ENCODE assay signal across 24 cellular contexts in the genomic region with DNA sequence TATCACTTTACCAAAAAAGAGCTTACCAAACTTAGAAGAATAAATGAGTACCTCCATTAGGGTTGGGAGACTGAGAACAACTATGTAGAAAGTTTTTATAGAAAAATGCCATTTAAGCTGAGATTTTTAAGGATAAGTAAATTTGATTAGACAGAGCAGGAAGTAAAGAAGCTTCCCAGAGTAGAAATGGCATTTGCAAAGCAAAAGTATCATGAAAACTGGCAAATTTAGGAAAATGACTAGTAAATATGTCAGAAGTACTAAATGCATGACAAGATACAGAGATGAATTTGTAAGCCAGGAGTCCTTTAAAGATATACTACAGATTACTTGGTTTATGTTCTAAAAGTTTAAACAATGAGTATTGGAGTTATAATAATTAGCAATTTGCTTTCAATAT.
"Had no signal": no experiment of that assay in that cellular context is flagged by ENCODE, and none has a peak within 500 bp of the region (broad histone marks: within the 10 kb centered on the region; RNA-seq: fewer than 3 reads in every experiment).

No MANE protein-coding gene starts in this region.

- H3K27ac ChIP-seq: colonic mucosa, coronary artery, dorsolateral prefrontal cortex, epithelial cell of prostate, esophagus muscularis mucosa, esophagus squamous epithelium, foreskin keratinocyte, gastrocnemius medialis, gastroesophageal sphincter, heart left ventricle, heart right ventricle had no signal

- H3K27me3 ChIP-seq: colonic mucosa, esophagus muscularis mucosa, esophagus squamous epithelium, foreskin keratinocyte, gastrocnemius medialis, gastroesophageal sphincter, heart left ventricle, heart right ventricle had no signal

- ATAC-seq: effector memory CD8-positive, alpha-beta T cell; esophagus mucosa; foreskin keratinocyte; gastrocnemius medialis; gastroesophageal sphincter; heart left ventricle; heart right ventricle had no signal

- H3K4me1 ChIP-seq: colonic mucosa, esophagus muscularis mucosa, esophagus squamous epithelium, foreskin keratinocyte, gastrocnemius medialis, gastroesophageal sphincter, heart left ventricle, heart right ventricle had no signal

- H3K4me3 ChIP-seq: colonic mucosa, coronary artery, dorsolateral prefrontal cortex, esophagus muscularis mucosa, esophagus squamous epithelium, gastrocnemius medialis, gastroesophageal sphincter, heart left ventricle, heart right ventricle had no signal

- DNase-seq: colonic mucosa; cortex of kidney; dermis blood vessel endothelial cell; dorsolateral prefrontal cortex; effector CD4-positive, alpha-beta T cell; effector CD8-positive, alpha-beta T cell; effector memory CD4-positive, alpha-beta T cell; effector memory CD8-positive, alpha-beta T cell; endodermal cell; erythroblast; esophagus squamous epithelium; foreskin fibroblast; foreskin keratinocyte; foreskin melanocyte; gastrocnemius medialis; glutamatergic neuron; head of caudate nucleus; heart left ventricle; heart right ventricle had no signal

- H3K36me3 ChIP-seq: colonic mucosa, esophagus muscularis mucosa, esophagus squamous epithelium, gastrocnemius medialis, gastroesophageal sphincter, heart left ventricle, heart right ventricle had no signal

- H3K9me3 ChIP-seq: colonic mucosa, esophagus muscularis mucosa, esophagus squamous epithelium, gastrocnemius medialis, gastroesophageal sphincter, heart left ventricle had no signal
